ENCODE assay signal across 36 cellular contexts in genomic region chr20:57528148-57528547, GRCh38. TPM values are rescaled to one million over a fixed set of nuclear protein-coding genes. Genes with fewer than 3 reads are reported as not detected.
"Had no signal": no experiment of that assay in that cellular context is flagged by ENCODE, and none has a peak within 500 bp of the region (broad histone marks: within the 10 kb centered on the region; RNA-seq: fewer than 3 reads in every experiment).

No MANE protein-coding gene starts in this region.

- H3K36me3 ChIP-seq: adrenal gland, esophagus squamous epithelium, gastroesophageal sphincter, heart right ventricle, WERI-Rb-1 had no signal

- H3K4me1 ChIP-seq: adrenal gland, body of pancreas, heart right ventricle had no signal

- H3K27me3 ChIP-seq: adrenal gland, body of pancreas, esophagus squamous epithelium, gastroesophageal sphincter had no signal

- H3K9me3 ChIP-seq: adrenal gland, body of pancreas, esophagus squamous epithelium, gastroesophageal sphincter had no signal

- H3K27ac ChIP-seq: adrenal gland, body of pancreas, epithelial cell of prostate, esophagus squamous epithelium, gastroesophageal sphincter, heart right ventricle, WERI-Rb-1 had no signal

- H3K4me3 ChIP-seq: adrenal gland, body of pancreas, esophagus squamous epithelium, gastroesophageal sphincter, heart right ventricle had no signal

- DNase-seq: activated B cell treated with CpG ODN at 0.5 μM for 24 hours; activated CD4-positive, alpha-beta T cell treated with anti-CD3 and anti-CD28 coated beads for 48 hours; activated CD4-positive, alpha-beta T cell treated with anti-CD3 and anti-CD28 coated beads, Interleukin-2, amount 50 U/mL, for 1 hour; activated CD4-positive, alpha-beta T cell treated with anti-CD3 and anti-CD28 coated beads, Interleukin-2, amount 50 U/mL, for 48 hours; activated CD8-positive, alpha-beta memory T cell treated with anti-CD3 and anti-CD28 coated beads for 24 hours; activated CD8-positive, alpha-beta T cell treated with anti-CD3 and anti-CD28 coated beads for 36 hours; activated effector memory CD4-positive, alpha-beta T cell treated with Interleukin-2 at 50 U/mL for 16 hours; activated naive CD4-positive, alpha-beta T cell treated with anti-CD3 and anti-CD28 coated beads for 36 hours; activated naive CD8-positive, alpha-beta T cell treated with anti-CD3 and anti-CD28 coated beads for 36 hours; activated naive CD8-positive, alpha-beta T cell treated with anti-CD3 and anti-CD28 coated beads, Interleukin-2, amount 50 U/mL, for 24 hours; activated T-cell treated with anti-CD3 and anti-CD28 coated beads, Interleukin-2, amount 50 U/mL, for 4 hours; adrenal gland; amygdala; aorta; body of pancreas; caudate nucleus; cortex of kidney; dermis blood vessel endothelial cell; effector CD4-positive, alpha-beta T cell; effector memory CD8-positive, alpha-beta T cell; esophagus squamous epithelium; foreskin melanocyte; heart right ventricle; T-helper 17 cell; T1000; WERI-Rb-1 had no signal

- ATAC-seq: activated CD4-positive, CD25-positive, alpha-beta regulatory T cell treated with anti-CD3 and anti-CD28 coated beads, Interleukin-2, amount 50 U/mL, for 24 hours; activated CD8-positive, alpha-beta T cell treated with anti-CD3 and anti-CD28 coated beads for 36 hours; activated naive CD8-positive, alpha-beta T cell treated with anti-CD3 and anti-CD28 coated beads, Interleukin-2, amount 50 U/mL, for 24 hours; activated T-cell treated with anti-CD3 and anti-CD28 coated beads, Interleukin-2, amount 50 U/mL, for 4 hours; activated T-helper 17 cell treated with anti-CD3 and anti-CD28 coated beads, Interleukin-2, amount 50 U/mL, for 72 hours; body of pancreas; effector memory CD8-positive, alpha-beta T cell; gastroesophageal sphincter; heart right ventricle; T-helper 17 cell had no signal

RNA-seq across cellular contexts. Expression of gene CTCFL, which starts 3.2 kb away (rescaled TPM):
- total RNA-seq: activated B cell treated with CpG ODN at 0.5 μM for 24 hours; activated CD8-positive, alpha-beta T cell treated with anti-CD3 and anti-CD28 coated beads for 36 hours; activated naive CD4-positive, alpha-beta T cell treated with anti-CD3 and anti-CD28 coated beads for 36 hours; activated naive CD8-positive, alpha-beta T cell treated with anti-CD3 and anti-CD28 coated beads for 36 hours; activated T-helper 17 cell treated with anti-CD3 and anti-CD28 coated beads, Interleukin-2, amount 50 U/mL, for 72 hours; aorta; body of pancreas; chondrocyte; dermis blood vessel endothelial cell; endothelial cell of umbilical vein; fibroblast of lung; fibroblast of villous mesenchyme; gastroesophageal sphincter; glomerular endothelial cell; heart right ventricle; T-helper 17 cell had no signal
- polyA plus RNA-seq: aorta, endothelial cell of umbilical vein, esophagus, fibroblast of lung, heart right ventricle had no signal

RNA-seq across cellular contexts. Expression of gene PCK1, which starts 32.8 kb away (rescaled TPM):
- total RNA-seq: activated B cell treated with CpG ODN at 0.5 μM for 24 hours; activated CD8-positive, alpha-beta T cell treated with anti-CD3 and anti-CD28 coated beads for 36 hours; activated naive CD4-positive, alpha-beta T cell treated with anti-CD3 and anti-CD28 coated beads for 36 hours; activated naive CD8-positive, alpha-beta T cell treated with anti-CD3 and anti-CD28 coated beads for 36 hours; activated T-helper 17 cell treated with anti-CD3 and anti-CD28 coated beads, Interleukin-2, amount 50 U/mL, for 72 hours; chondrocyte; dermis blood vessel endothelial cell; endothelial cell of umbilical vein; fibroblast of villous mesenchyme; glomerular endothelial cell; T-helper 17 cell had no signal
- polyA plus RNA-seq: endothelial cell of umbilical vein, fibroblast of lung had no signal
